14 cellular contexts compared by ENCODE assay signal in the genomic region with DNA sequence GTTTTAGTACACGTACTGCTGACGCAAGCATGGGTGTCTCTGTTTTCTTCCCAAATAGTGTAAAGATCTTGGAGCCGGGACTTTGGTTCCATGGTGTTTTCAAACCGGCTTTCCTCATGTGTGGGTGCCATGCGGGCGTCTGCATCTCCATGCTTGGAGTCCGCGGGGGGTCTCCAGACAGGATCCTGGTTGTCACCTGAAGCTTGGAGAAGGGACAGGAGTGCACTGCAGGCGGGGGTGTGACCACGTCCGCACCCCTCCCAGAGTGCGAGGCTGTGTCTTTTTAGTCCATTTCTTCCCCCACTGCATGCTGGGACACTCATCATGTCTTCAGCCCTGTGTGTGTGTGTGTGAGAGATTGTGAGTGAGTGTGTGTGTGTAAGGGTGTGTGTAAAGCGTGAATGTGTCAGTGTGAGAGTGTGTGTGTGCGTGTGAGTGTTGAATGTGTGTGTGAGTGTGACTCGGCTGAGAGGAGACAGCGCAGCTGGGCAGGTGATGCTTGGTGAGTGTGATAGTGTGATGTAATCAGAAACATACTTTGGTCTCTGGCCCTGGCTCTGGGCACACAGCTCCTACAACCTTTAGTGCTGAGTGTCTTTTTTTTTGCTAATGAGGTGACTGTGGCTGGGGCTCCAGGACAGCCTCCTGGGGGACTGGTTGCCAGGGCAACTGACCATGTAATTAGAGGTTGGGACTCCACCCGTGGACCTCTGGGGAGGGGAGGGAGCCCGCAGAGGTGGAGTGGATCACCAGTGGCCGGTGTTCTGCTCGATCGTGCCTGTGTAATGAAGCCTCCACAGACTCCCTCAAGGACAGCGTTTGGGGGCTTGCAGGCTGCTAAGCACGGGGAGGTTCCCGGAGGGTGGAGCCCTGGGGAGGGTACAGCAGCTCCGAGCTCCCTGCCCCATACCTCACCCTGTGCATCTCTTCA. TPM values are rescaled to one million over a fixed set of nuclear protein-coding genes. Genes with fewer than 3 reads are reported as not detected.
DNase-seq lines count a peak whose midpoint lies in the region; ATAC-seq, FAIRE-seq and TF ChIP-seq lines count a peak whose summit lies in the region.
"Had no signal": no experiment of that assay in that cellular context is flagged by ENCODE, and none has a peak within 500 bp of the region (broad histone marks: within the 10 kb centered on the region; RNA-seq: fewer than 3 reads in every experiment).

No MANE protein-coding gene starts in this region.

- H3K9me3 ChIP-seq in left ventricle myocardium inferior (replicated peaks) (no peaks in the 10 kb centered on the region), heart right ventricle (no peaks in the 10 kb centered on the region), Karpas-422 (ENCODE audit: low read length) (no peaks in the 10 kb centered on the region), kidney (ENCODE audit: control insufficient read depth in 1 of 2, low read length in 2 of 2) (no peaks in the 10 kb centered on the region)
- H3K9me3 ChIP-seq: stomach had no signal

- H4K20me1 ChIP-seq in Karpas-422 (ENCODE audit: insufficient read depth, low read depth, low read length), result no peaks in the 10 kb centered on the region; the same call in 1 of the 2 replicates

- peaks cover 87% of the 10 kb centered on the region for H3K79me2 ChIP-seq in Karpas-422 (ENCODE audit: low read length)

- no peaks in the 10 kb centered on the region for H3K27me3 ChIP-seq in left ventricle myocardium inferior (ENCODE audit: low read depth)
- H3K27me3 ChIP-seq in heart right ventricle, result no peaks in the 10 kb centered on the region
- no peaks in the 10 kb centered on the region for H3K27me3 ChIP-seq in Karpas-422 (ENCODE audit: low read length)
- H3K27me3 ChIP-seq: stomach had no signal

- ATAC-seq in heart right ventricle, result no peak
- ATAC-seq in GM21390 (IDR thresholded peaks at IDR 0.05; ENCODE audit: unreplicated experiment), result no peak
- no peak for ATAC-seq in GM19455 (IDR thresholded peaks at IDR 0.05; ENCODE audit: unreplicated experiment)

- H3K4me1 ChIP-seq in left ventricle myocardium inferior (peaks cover 92% of the 10 kb centered on the region), heart right ventricle (peaks cover 11 to 73% (median 46%) of the 10 kb centered on the region in 9 donors), Karpas-422 (ENCODE audit: low read length) (peaks cover 58% of the 10 kb centered on the region), kidney (ENCODE audit: control insufficient read depth in 1 of 2, insufficient read depth in 1 of 2, low read depth in 1 of 2, low read length in 2 of 2) (peaks cover 42 to 44% of the 10 kb centered on the region in 2 donors)

- no peak for FAIRE-seq in kidney (lab: Jason Lieb, UNC)

- no peak overlapping the region for H2AFZ ChIP-seq in Karpas-422 (ENCODE audit: low read length)

- in situ Hi-C loops in KBM-7 (cut with MboI; ENCODE audit: low pct_unique_long_range_greater_than_20kb, low sequenced_read_pairs), result no loop called here

- H3K4me3 ChIP-seq in left ventricle myocardium inferior, result no peak overlapping the region
- H3K4me3 ChIP-seq in heart right ventricle, result no peak overlapping the region
- peak overlapping the region; percentile 24; the same call in 1 of the 2 replicates for H3K4me3 ChIP-seq in Karpas-422 (ENCODE audit: low read length)
- no peak overlapping the region for H3K4me3 ChIP-seq in kidney (ENCODE audit: low read length in 2 of 2)
- H3K4me3 ChIP-seq: stomach had no signal

- no peaks in the 10 kb centered on the region for H3K9me2 ChIP-seq in Karpas-422 (replicated peaks; ENCODE audit: insufficient read depth, low read length)

- intact Hi-C loops in left ventricle myocardium inferior (cut with micrococcal nuclease) (no loop called here), heart right ventricle (cut with DNase I) (loop anchor here in 1 of 10 donors (10.0 kb wide), 1 partner anchor 45 kb away; no protein-coding TSS in a partner anchor), kidney (cut with DNase I) (no loop called here)

- TF ChIP-seq CTCF in left ventricle myocardium inferior (IDR thresholded peaks at IDR 0.05; ENCODE audit: borderline replicate concordance) (no peak), heart right ventricle (IDR thresholded peaks at IDR 0.05) (no peak), kidney (IDR thresholded peaks at IDR 0.05; ENCODE audit: borderline replicate concordance, extremely low read depth, insufficient read depth) (no peak)

- DNase-seq in left ventricle myocardium inferior (peak; percentile 10), heart right ventricle (no peak), Karpas-422 (peak; percentile 60), kidney (peak; percentile 54), KBM-7 (no peak), NCI-H1105 treated with DMSO at 0.1 percent for 48 hours (lab: John Stamatoyannopoulos, UW) (no peak)
- DNase-seq: anterior cingulate cortex; GOT3; NCI-H524; retina; stimulated activated CD4-positive, alpha-beta T cell treated with anti-CD3 and anti-CD28 coated beads, Interleukin-4, amount 100 ng/mL, for 24 hours; stomach had no signal

- 85 to 86% methylated on average over 25 of the region's 25 CpGs for WGBS in heart right ventricle, 2 donors

- H3K27ac ChIP-seq in left ventricle myocardium inferior (replicated peaks) (no peak overlapping the region), heart right ventricle (no peak overlapping the region), Karpas-422 (ENCODE audit: low read length) (peak overlapping the region; percentile 52), kidney (ENCODE audit: low read depth in 2 of 2, low read length in 2 of 2) (peak overlapping the region in 1 of 2 donors; percentile 65)
- H3K27ac ChIP-seq: stomach had no signal

- H3K36me3 ChIP-seq in left ventricle myocardium inferior, result no peaks in the 10 kb centered on the region
- H3K36me3 ChIP-seq in heart right ventricle, result peaks cover 0 to 7% (median 0%) of the 10 kb centered on the region in 9 donors
- H3K36me3 ChIP-seq in Karpas-422 (ENCODE audit: insufficient read depth, low read length), result no peaks in the 10 kb centered on the region
- no peaks in the 10 kb centered on the region for H3K36me3 ChIP-seq in kidney (ENCODE audit: control insufficient read depth in 1 of 2, insufficient read depth in 2 of 2, low read length in 2 of 2)

- H3K4me2 ChIP-seq in Karpas-422 (ENCODE audit: low read depth, low read length, poor library complexity, severe bottlenecking), result peak overlapping the region; percentile 65

- H3K9ac ChIP-seq in Karpas-422 (ENCODE audit: low read length) (peak overlapping the region; percentile 36), kidney (ENCODE audit: low read length in 2 of 2) (no peak overlapping the region)

RNA-seq across cellular contexts. Expression of gene AGPAT3, which starts 55.1 kb away (rescaled TPM):
- 79.6 TPM for total RNA-seq in left ventricle myocardium inferior
- total RNA-seq in heart right ventricle, result 100 to 1,000 TPM in 1 of 10 donors, 10 to 100 TPM in 9; 54.6 to 110 (median 66.5) TPM
- polyA plus RNA-seq in heart right ventricle, result 10 to 100 TPM; 19.7 to 20.7 TPM
- total RNA-seq in Karpas-422 (2014; rRNA removed; shearing (Covaris generic); ENCODE audit: low replicate concordance), result 29.0 and 42.2 TPM in 2 replicates
- 86.2 TPM for total RNA-seq in kidney
- polyA plus RNA-seq in kidney (ENCODE audit: insufficient read depth, low read depth, low replicate concordance), result 40.3 TPM

Comparison
In these comparisons a context has a peak if more than half of its experiments do, and no peak if none do; other contexts are left out.
1. DNase-seq: peak in left ventricle myocardium inferior (single experiment), Karpas-422 (single experiment) and kidney (single experiment); none in heart right ventricle (0 of 2), KBM-7 (single experiment) and NCI-H1105 treated with DMSO at 0.1 percent for 48 hours (single experiment).